Comparison of ENCODE assay signal across 33 cellular contexts in genomic region chr17:19009970-19010369, GRCh38. TPM values are rescaled to one million over a fixed set of nuclear protein-coding genes. Genes with fewer than 3 reads are reported as not detected.
"Had no signal": no experiment of that assay in that cellular context is flagged by ENCODE, and none has a peak within 500 bp of the region (broad histone marks: within the 10 kb centered on the region; RNA-seq: fewer than 3 reads in every experiment).

No MANE protein-coding gene starts in this region.

- H3K4me3 Mint-ChIP-seq: activated CD4-positive, alpha-beta T cell treated with anti-CD3 and anti-CD28 coated beads, Interleukin-2, amount 10 ng/mL, durations not matched to agents 24 days and 14 days; activated CD8-positive, alpha-beta T cell treated with anti-CD3 and anti-CD28 coated beads for 36 hours; activated naive CD4-positive, alpha-beta T cell treated with anti-CD3 and anti-CD28 coated beads, Interleukin-2, amount 50 U/mL, for 24 hours; activated naive CD8-positive, alpha-beta T cell treated with anti-CD3 and anti-CD28 coated beads, Interleukin-2, amount 50 U/mL, for 24 hours; activated T-cell treated with anti-CD3 and anti-CD28 coated beads, Interleukin-2, amount 50 U/mL, for 4 hours; dendritic cell treated with granulocyte-macrophage colony-stimulating factor and Interleukin-4, amounts not matched to agents 40 ng/mL and 50 ng/mL, for 4 days; endodermal cell; nephron; stimulated activated effector memory CD8-positive, alpha-beta T cell treated with anti-CD3 and anti-CD28 coated beads, Interleukin-12 subunit alpha, Interleukin-12 subunit beta, amount 100 ng/mL, for 72 hours; stimulated activated naive CD8-positive, alpha-beta T cell treated with anti-CD3 and anti-CD28 coated beads, Interleukin-15, Interleukin-2, amounts not matched to agents 100 ng/mL and 50 ng/mL, for 24 hours had no signal

- H3K27ac ChIP-seq: foreskin keratinocyte, heart left ventricle, left lung, pancreas, prostate gland, sigmoid colon, thoracic aorta, upper lobe of left lung, WERI-Rb-1 had no signal

- H3K36me3 ChIP-seq: heart left ventricle, left lung, pancreas, prostate gland, sigmoid colon, thoracic aorta, upper lobe of left lung, WERI-Rb-1 had no signal

- H3K4me3 ChIP-seq: heart left ventricle, left lung, pancreas, prostate gland, sigmoid colon, thoracic aorta, upper lobe of left lung had no signal

- H3K4me1 Mint-ChIP-seq: activated naive CD4-positive, alpha-beta T cell treated with anti-CD3 and anti-CD28 coated beads, Interleukin-2, amount 50 U/mL, for 24 hours; activated naive CD8-positive, alpha-beta T cell treated with anti-CD3 and anti-CD28 coated beads, Interleukin-2, amount 50 U/mL, for 24 hours; nephron; stimulated activated effector memory CD8-positive, alpha-beta T cell treated with anti-CD3 and anti-CD28 coated beads, Interleukin-12 subunit alpha, Interleukin-12 subunit beta, amount 100 ng/mL, for 72 hours had no signal

- H3K36me3 Mint-ChIP-seq: activated naive CD4-positive, alpha-beta T cell treated with anti-CD3 and anti-CD28 coated beads, Interleukin-2, amount 50 U/mL, for 24 hours had no signal

- H3K4me1 ChIP-seq: prostate gland had no signal

- DNase-seq: activated CD4-positive, alpha-beta T cell treated with anti-CD3 and anti-CD28 coated beads, Interleukin-2, amount 10 ng/mL, durations not matched to agents 24 days and 14 days; activated CD4-positive, CD25-positive, alpha-beta regulatory T cell treated with anti-CD3 and anti-CD28 coated beads, Interleukin-2, amount 50 U/mL, for 72 hours; activated CD8-positive, alpha-beta T cell treated with anti-CD3 and anti-CD28 coated beads for 36 hours; activated naive CD8-positive, alpha-beta T cell treated with anti-CD3 and anti-CD28 coated beads, Interleukin-2, amount 50 U/mL, for 24 hours; activated T-cell treated with anti-CD3 and anti-CD28 coated beads, Interleukin-2, amount 50 U/mL, for 4 hours; amygdala; endodermal cell; foreskin keratinocyte; kidney glomerular epithelial cell; nucleus accumbens; retina; sigmoid colon; small intestine; stimulated activated CD4-positive, alpha-beta T cell treated with anti-CD3 and anti-CD28 coated beads, Interleukin-4, amount 100 ng/mL, for 24 hours; T-helper 9 cell; upper lobe of left lung; WERI-Rb-1 had no signal

- H3K27ac Mint-ChIP-seq: activated CD4-positive, alpha-beta T cell treated with anti-CD3 and anti-CD28 coated beads, Interleukin-2, amount 10 ng/mL, durations not matched to agents 24 days and 14 days; activated CD8-positive, alpha-beta T cell treated with anti-CD3 and anti-CD28 coated beads for 36 hours; activated naive CD4-positive, alpha-beta T cell treated with anti-CD3 and anti-CD28 coated beads, Interleukin-2, amount 50 U/mL, for 24 hours; activated naive CD8-positive, alpha-beta T cell treated with anti-CD3 and anti-CD28 coated beads, Interleukin-2, amount 50 U/mL, for 24 hours; activated T-helper 2 cell treated with anti-CD3 and anti-CD28 coated beads, Interferon-gamma antibody, Interleukin-2, Interleukin-4, amounts not matched to agents 10 μg/mL and 5 μg/mL and 100 μg/mL, durations not matched to agents 14 hours and 24 hours and 36 hours; dendritic cell treated with granulocyte-macrophage colony-stimulating factor and Interleukin-4, amounts not matched to agents 40 ng/mL and 50 ng/mL, for 4 days; endodermal cell; nephron; stimulated activated naive CD8-positive, alpha-beta T cell treated with anti-CD3 and anti-CD28 coated beads, Interleukin-15, Interleukin-2, amounts not matched to agents 100 ng/mL and 50 ng/mL, for 24 hours had no signal

- H3K27me3 ChIP-seq: foreskin keratinocyte, heart left ventricle, pancreas, sigmoid colon, upper lobe of left lung had no signal

- ATAC-seq: activated CD8-positive, alpha-beta T cell treated with anti-CD3 and anti-CD28 coated beads for 36 hours; activated naive CD8-positive, alpha-beta T cell treated with anti-CD3 and anti-CD28 coated beads, Interleukin-2, amount 50 U/mL, for 24 hours; activated T-cell treated with anti-CD3 and anti-CD28 coated beads, Interleukin-2, amount 50 U/mL, for 4 hours; esophagus mucosa; foreskin keratinocyte; heart left ventricle; left lung; pancreas; stimulated activated effector memory CD8-positive, alpha-beta T cell treated with anti-CD3 and anti-CD28 coated beads, Interleukin-12 subunit alpha, Interleukin-12 subunit beta, amount 100 ng/mL, for 72 hours had no signal

- H3K9me3 Mint-ChIP-seq: activated CD4-positive, alpha-beta T cell treated with anti-CD3 and anti-CD28 coated beads, Interleukin-2, amount 10 ng/mL, durations not matched to agents 24 days and 14 days; activated naive CD4-positive, alpha-beta T cell treated with anti-CD3 and anti-CD28 coated beads, Interleukin-2, amount 50 U/mL, for 24 hours; activated naive CD8-positive, alpha-beta T cell treated with anti-CD3 and anti-CD28 coated beads, Interleukin-2, amount 50 U/mL, for 24 hours; activated T-cell treated with anti-CD3 and anti-CD28 coated beads, Interleukin-2, amount 50 U/mL, for 4 hours; activated T-helper 2 cell treated with anti-CD3 and anti-CD28 coated beads, Interferon-gamma antibody, Interleukin-2, Interleukin-4, amounts not matched to agents 10 μg/mL and 5 μg/mL and 100 μg/mL, durations not matched to agents 14 hours and 24 hours and 36 hours; dendritic cell treated with granulocyte-macrophage colony-stimulating factor and Interleukin-4, amounts not matched to agents 40 ng/mL and 50 ng/mL, for 4 days; stimulated activated effector memory CD8-positive, alpha-beta T cell treated with anti-CD3 and anti-CD28 coated beads, Interleukin-12 subunit alpha, Interleukin-12 subunit beta, amount 100 ng/mL, for 72 hours; stimulated activated naive CD8-positive, alpha-beta T cell treated with anti-CD3 and anti-CD28 coated beads, Interleukin-15, Interleukin-2, amounts not matched to agents 100 ng/mL and 50 ng/mL, for 24 hours had no signal

- H3K9me3 ChIP-seq: left lung, pancreas, prostate gland, sigmoid colon, thoracic aorta, upper lobe of left lung had no signal

- H3K27me3 Mint-ChIP-seq: activated CD8-positive, alpha-beta T cell treated with anti-CD3 and anti-CD28 coated beads for 36 hours; activated naive CD4-positive, alpha-beta T cell treated with anti-CD3 and anti-CD28 coated beads, Interleukin-2, amount 50 U/mL, for 24 hours; activated naive CD8-positive, alpha-beta T cell treated with anti-CD3 and anti-CD28 coated beads, Interleukin-2, amount 50 U/mL, for 24 hours; stimulated activated naive CD8-positive, alpha-beta T cell treated with anti-CD3 and anti-CD28 coated beads, Interleukin-15, Interleukin-2, amounts not matched to agents 100 ng/mL and 50 ng/mL, for 24 hours had no signal

RNA-seq across cellular contexts. Expression of gene SLC5A10, which starts 58.0 kb away (rescaled TPM):
- total RNA-seq: activated CD4-positive, alpha-beta T cell treated with anti-CD3 and anti-CD28 coated beads, Interleukin-2, amount 10 ng/mL, durations not matched to agents 24 days and 14 days; activated CD8-positive, alpha-beta T cell treated with anti-CD3 and anti-CD28 coated beads for 36 hours; activated T-cell treated with anti-CD3 and anti-CD28 coated beads, Interleukin-2, amount 50 U/mL, for 4 hours; activated T-helper 2 cell treated with anti-CD3 and anti-CD28 coated beads, Interferon-gamma antibody, Interleukin-2, Interleukin-4, amounts not matched to agents 10 μg/mL and 5 μg/mL and 100 μg/mL, durations not matched to agents 14 hours and 24 hours and 36 hours; foreskin keratinocyte; left lung; lung microvascular endothelial cell; mesenteric fat pad; mucosa of gallbladder; pancreas; prostate gland; sigmoid colon; T-helper 1 cell treated with Interleukin-12 subunit alpha and Interleukin-12 subunit beta and Interleukin-4 antibody, amounts not matched to agents 30 ng/mL and 1 ng/mL, for 36 hours; thoracic aorta; upper lobe of left lung had no signal
